Comparison of ENCODE assay signal across 1 cellular context in genomic region chr7:113083132-113083833, GRCh38.
TF ChIP-seq lines count a peak whose summit lies in the region.

No MANE protein-coding gene starts in this region.

TF ChIP-seq in GM12878, 131 proteins besides CTCF, POLR2A, EP300 and RAD21 (continued from another document):
- TF ChIP-seq USF2 (IDR thresholded peaks at IDR 0.05; ENCODE audit: borderline replicate concordance, low read depth, low read length) (no peak), ZSCAN29 (IDR thresholded peaks at IDR 0.05) (no peak), TCF3 (IDR thresholded peaks at IDR 0.05; ENCODE audit: borderline replicate concordance, insufficient read depth, low read depth, low read length) (no peak), BMI1 (IDR thresholded peaks at IDR 0.05; ENCODE audit: borderline replicate concordance) (no peak), BCL3 (IDR thresholded peaks at IDR 0.05; ENCODE audit: borderline replicate concordance, insufficient read depth, low read depth, low read length, poor library complexity, severe bottlenecking) (no peak), EZH2 (IDR thresholded peaks at IDR 0.05; ENCODE audit: borderline replicate concordance, control insufficient read depth, low read depth, low read length) (no peak), MLLT1 (IDR thresholded peaks at IDR 0.05) (no peak), ZNF274 (IDR thresholded peaks at IDR 0.05; ENCODE audit: insufficient read depth, insufficient read length) (no peak), USF1 (IDR thresholded peaks at IDR 0.05; ENCODE audit: borderline replicate concordance, extremely low read length, insufficient read depth, low read depth, low read length) (no peak), CEBPZ (IDR thresholded peaks at IDR 0.05; ENCODE audit: low read depth, low read length) (no peak), RFX5 (IDR thresholded peaks at IDR 0.05; ENCODE audit: low read depth, low read length) (no peak), MTA2 (IDR thresholded peaks at IDR 0.05; ENCODE audit: low read depth) (no peak), DPF2 (IDR thresholded peaks at IDR 0.05) (no peak), SRF (IDR thresholded peaks at IDR 0.05; ENCODE audit: low read depth in 2 of 2, low read length in 2 of 2) (no peak), KDM1A (IDR thresholded peaks at IDR 0.05; ENCODE audit: borderline replicate concordance) (no peak), SKIL (IDR thresholded peaks at IDR 0.05; ENCODE audit: low read depth, poor library complexity, severe bottlenecking) (no peak)
TF ChIP-seq in GM12878: peak in this region for 0.
